ENCODE assay signal across 10 cellular contexts in genomic region chr11:69382131-69383128, GRCh38.
DNase-seq lines count a peak whose midpoint lies in the region; FAIRE-seq and TF ChIP-seq lines count a peak whose summit lies in the region.
"Had no signal": no experiment of that assay in that cellular context is flagged by ENCODE, and none has a peak within 500 bp of the region (broad histone marks: within the 10 kb centered on the region; RNA-seq: fewer than 3 reads in every experiment).

No MANE protein-coding gene starts in this region.

- no peaks in the 10 kb centered on the region for H3K79me1 ChIP-seq in neuronal stem cell (ENCODE audit: low read depth, low read length)

- no peak overlapping the region for H3K14ac ChIP-seq in neuronal stem cell (ENCODE audit: low read length)

- H2BK120ac ChIP-seq in neuronal stem cell (ENCODE audit: low read depth, low read length): no peak overlapping the region

- no peaks in the 10 kb centered on the region for H3K79me2 ChIP-seq in fibroblast of lung (ENCODE audit: control insufficient read depth, insufficient read depth, low read length)

- intact Hi-C loops in CD14-positive monocyte (cut with micrococcal nuclease): no loop called here

- H3K9me3 ChIP-seq in fibroblast of lung (ENCODE audit: control insufficient read depth, insufficient read depth, low read depth, low read length) (no peaks in the 10 kb centered on the region), neuronal stem cell (replicated peaks in 1 of 2; ENCODE audit: control insufficient read depth in 2 of 2, insufficient read depth in 1 of 2, low read depth in 1 of 2, low read length in 2 of 2) (peaks cover 0 to 3% of the 10 kb centered on the region in 2 donors)
- H3K9me3 ChIP-seq: gastrocnemius medialis had no signal

- H3K9ac ChIP-seq in fibroblast of lung (ENCODE audit: insufficient read depth, low read length) (no peak overlapping the region), neuronal stem cell (ENCODE audit: low read depth, low read length, poor library complexity) (peak overlapping the region; percentile 2)

- H3K27ac Mint-ChIP-seq in CD14-positive monocyte: peak overlapping the region in 1 of 7 donors; percentile 54

- H4K8ac ChIP-seq in neuronal stem cell (ENCODE audit: low read depth, low read length): no peak overlapping the region

- H3K9me3 Mint-ChIP-seq in CD14-positive monocyte: peaks cover 0 to 8% (median 4%) of the 10 kb centered on the region in 7 donors

- no CpG with 5 or more reads among the region's 27 CpGs for WGBS in neuronal stem cell (ENCODE audit: extremely low coverage in 2 of 2, insufficient read length in 2 of 2, insufficient replicate concordance in 1 of 2), 2 donors

- H3K23ac ChIP-seq in neuronal stem cell (ENCODE audit: low read depth, low read length, poor library complexity): peak overlapping the region; percentile 57

- DNase-seq in H54 (ENCODE audit: insufficient read length, low spot score): no peak
- peak in 1 of 2 donors; percentile 40 for DNase-seq in fibroblast of lung (ENCODE audit: low read depth in 2 of 2)
- no peak for DNase-seq in neuronal stem cell (ENCODE audit: low spot score)
- DNase-seq in NCI-H1694 (lab: John Stamatoyannopoulos, UW): no peak
- DNase-seq in GM19238 (ENCODE audit: insufficient read length, low spot score): no peak
- DNase-seq in CD14-positive monocyte (ENCODE audit: low spot score): no peak
- no peak for DNase-seq in cerebellar nuclear complex (lab: John Stamatoyannopoulos, UW)
- DNase-seq: activated CD8-positive, alpha-beta memory T cell treated with anti-CD3 and anti-CD28 coated beads for 24 hours had no signal

- H3K4me1 Mint-ChIP-seq in CD14-positive monocyte: peaks cover 19% of the 10 kb centered on the region

- H3K4me3 Mint-ChIP-seq in CD14-positive monocyte: peak overlapping the region in 1 of 2 donors; percentile 60

- H3K36me3 ChIP-seq in fibroblast of lung (ENCODE audit: control insufficient read depth, insufficient read depth, low read length) (no peaks in the 10 kb centered on the region), neuronal stem cell (replicated peaks in 1 of 2; ENCODE audit: control insufficient read depth in 2 of 2, insufficient read depth in 2 of 2, low read length in 2 of 2) (no peaks in the 10 kb centered on the region)
- H3K36me3 ChIP-seq: gastrocnemius medialis had no signal

- H3K4me3 ChIP-seq in fibroblast of lung (replicated peaks in 1 of 4; ENCODE audit: control extremely low read depth in 1 of 4, insufficient read depth in 1 of 4, low read depth in 3 of 4, low read length in 4 of 4): no peak overlapping the region
- H3K4me3 ChIP-seq in neuronal stem cell (ENCODE audit: low read length in 2 of 2): no peak overlapping the region
- H3K4me3 ChIP-seq: gastrocnemius medialis had no signal

- H3K4me2 ChIP-seq in fibroblast of lung (ENCODE audit: extremely low read depth, insufficient read depth, low read length) (peak overlapping the region; percentile 13), neuronal stem cell (ENCODE audit: insufficient read depth, low read length, poor library complexity, severe bottlenecking) (no peak overlapping the region)

- TF ChIP-seq POLR2A in H54 (IDR thresholded peaks at IDR 0.05; ENCODE audit: low read depth, low read length): 0 out of 2 replicates have a peak, but pooled peaks have one; percentile 14

- H2AFZ ChIP-seq in fibroblast of lung (ENCODE audit: low read length) (no peak overlapping the region), neuronal stem cell (ENCODE audit: low read length) (no peak overlapping the region)

- FAIRE-seq in H54 (lab: Jason Lieb, UNC): no peak

- H3K27me3 Mint-ChIP-seq in CD14-positive monocyte (ENCODE audit: low read depth in 3 of 3): peaks cover 1 to 6% (median 5%) of the 10 kb centered on the region in 3 donors

- H3K4ac ChIP-seq in neuronal stem cell (ENCODE audit: low read length): no peak overlapping the region

- no peak overlapping the region for H2BK15ac ChIP-seq in neuronal stem cell (ENCODE audit: low read length)

- H4K91ac ChIP-seq in neuronal stem cell (ENCODE audit: low read depth, low read length, poor library complexity): peak overlapping the region; percentile 1

- H2BK5ac ChIP-seq in neuronal stem cell (ENCODE audit: low read length): no peak overlapping the region

- TF ChIP-seq CTCF in fibroblast of lung (conservative IDR thresholded peaks at IDR 0.05 in 1 of 2, IDR thresholded peaks at IDR 0.05 in 1 of 2; ENCODE audit: low read depth in 1 of 2, low read length in 2 of 2) (no peak), CD14-positive monocyte (IDR thresholded peaks at IDR 0.05) (no peak)

- H3K27ac ChIP-seq in fibroblast of lung (ENCODE audit: insufficient read depth, low read length): no peak overlapping the region
- no peak overlapping the region for H3K27ac ChIP-seq in neuronal stem cell (replicated peaks; ENCODE audit: low read length)
- H3K27ac ChIP-seq: gastrocnemius medialis had no signal

- H2AK5ac ChIP-seq in neuronal stem cell (ENCODE audit: low read depth, low read length): peak overlapping the region; percentile 82

- peak overlapping the region; percentile 21 for H3K18ac ChIP-seq in neuronal stem cell (ENCODE audit: low read length)

- no peaks in the 10 kb centered on the region for H3K27me3 ChIP-seq in fibroblast of lung (ENCODE audit: control insufficient read depth, insufficient read depth, low read length)
- H3K27me3 ChIP-seq in neuronal stem cell (ENCODE audit: control insufficient read depth in 3 of 3, insufficient read depth in 3 of 3, low read depth in 1 of 3, low read length in 3 of 3): peaks cover 0 to 2% (median 0%) of the 10 kb centered on the region in 3 experiments

- no peaks in the 10 kb centered on the region for H4K20me1 ChIP-seq in fibroblast of lung (ENCODE audit: control insufficient read depth, extremely low read depth, insufficient read depth, low read length)

- peak overlapping the region; percentile 27 for H2BK12ac ChIP-seq in neuronal stem cell (ENCODE audit: low read length)

- no peaks in the 10 kb centered on the region for H3K36me3 Mint-ChIP-seq in CD14-positive monocyte

- H3K4me1 ChIP-seq in fibroblast of lung (ENCODE audit: control insufficient read depth, extremely low read depth, insufficient read depth, low read length) (no peaks in the 10 kb centered on the region), neuronal stem cell (ENCODE audit: control insufficient read depth in 2 of 2, insufficient read depth in 1 of 2, low read depth in 1 of 2, low read length in 2 of 2) (peaks cover 0 to 7% of the 10 kb centered on the region in 2 donors)
- H3K4me1 ChIP-seq: gastrocnemius medialis had no signal

TF ChIP-seq in PFSK-1, 5 proteins besides CTCF, POLR2A, EP300 and RAD21:
- TF ChIP-seq TAF1 (IDR thresholded peaks at IDR 0.05; ENCODE audit: borderline replicate concordance, insufficient read depth, low read length) (peak; percentile 77; the same call in 1 of the 2 replicates), POLR2AphosphoS5 (IDR thresholded peaks at IDR 0.05; ENCODE audit: low read depth, low read length) (peak; percentile 85), REST (IDR thresholded peaks at IDR 0.05; ENCODE audit: insufficient read depth in 1 of 2, low read depth in 2 of 2, low read length in 2 of 2) (peak in 1 of 2 experiments; percentile 51; a peak in 1 of 4 replicates), SIN3A (IDR thresholded peaks at IDR 0.05; ENCODE audit: borderline replicate concordance, insufficient read depth, low read length) (no peak), FOXP2 (optimal IDR thresholded peaks at IDR 0.05; ENCODE audit: borderline replicate concordance, extremely low read depth, extremely low read length, insufficient read depth) (no peak)
